In the genomic region with DNA sequence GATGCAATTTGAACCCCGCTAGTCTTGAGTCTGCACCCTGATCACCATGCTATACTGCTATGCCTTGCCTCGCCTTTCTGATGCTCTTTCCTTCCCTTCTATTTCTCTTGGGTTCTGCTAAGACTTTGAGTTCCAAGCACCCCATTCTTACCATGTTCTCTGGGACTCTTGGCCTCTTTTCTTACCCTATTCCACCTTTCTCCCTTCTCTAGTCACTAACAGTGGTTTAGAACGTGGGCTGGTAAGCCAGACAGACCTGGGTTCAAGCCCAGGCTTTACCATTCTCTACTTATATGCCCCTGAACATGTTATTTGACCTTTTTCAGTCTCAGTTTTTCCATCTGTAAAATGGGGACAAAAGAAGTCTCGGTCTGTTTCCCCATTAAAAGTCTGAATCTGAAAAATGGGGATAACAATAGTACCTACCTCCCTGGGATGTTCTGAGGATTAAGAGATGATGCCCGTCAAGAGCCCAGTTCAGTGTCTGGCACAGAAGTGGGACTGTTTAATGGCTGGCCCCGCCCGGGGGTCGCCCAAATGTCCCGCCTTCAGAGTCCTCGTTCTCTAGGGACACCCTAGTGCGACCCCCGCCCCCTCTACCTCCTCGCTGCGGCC, we compare ENCODE assay signal across 1 cellular context.
TF ChIP-seq lines count a peak whose summit lies in the region.

No MANE protein-coding gene starts in this region.

TF ChIP-seq in liver, 16 proteins besides CTCF, POLR2A, EP300 and RAD21 (continued from another document):
- no peak for TF ChIP-seq REST (IDR thresholded peaks at IDR 0.05)
- no peak for TF ChIP-seq EGR1 (IDR thresholded peaks at IDR 0.05; ENCODE audit: low read depth in 2 of 2)
- TF ChIP-seq GABPA (IDR thresholded peaks at IDR 0.05 in 1 of 2, conservative IDR thresholded peaks at IDR 0.05 in 1 of 2) = no peak
- TF ChIP-seq, protein P1, sequence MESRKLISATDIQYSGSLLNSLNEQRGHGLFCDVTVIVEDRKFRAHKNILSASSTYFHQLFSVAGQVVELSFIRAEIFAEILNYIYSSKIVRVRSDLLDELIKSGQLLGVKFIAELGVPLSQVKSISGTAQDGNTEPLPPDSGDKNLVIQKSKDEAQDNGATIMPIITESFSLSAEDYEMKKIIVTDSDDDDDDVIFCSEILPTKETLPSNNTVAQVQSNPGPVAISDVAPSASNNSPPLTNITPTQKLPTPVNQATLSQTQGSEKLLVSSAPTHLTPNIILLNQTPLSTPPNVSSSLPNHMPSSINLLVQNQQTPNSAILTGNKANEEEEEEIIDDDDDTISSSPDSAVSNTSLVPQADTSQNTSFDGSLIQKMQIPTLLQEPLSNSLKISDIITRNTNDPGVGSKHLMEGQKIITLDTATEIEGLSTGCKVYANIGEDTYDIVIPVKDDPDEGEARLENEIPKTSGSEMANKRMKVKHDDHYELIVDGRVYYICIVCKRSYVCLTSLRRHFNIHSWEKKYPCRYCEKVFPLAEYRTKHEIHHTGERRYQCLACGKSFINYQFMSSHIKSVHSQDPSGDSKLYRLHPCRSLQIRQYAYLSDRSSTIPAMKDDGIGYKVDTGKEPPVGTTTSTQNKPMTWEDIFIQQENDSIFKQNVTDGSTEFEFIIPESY (IDR thresholded peaks at IDR 0.05) = no peak
- no peak for TF ChIP-seq FOXA2 (IDR thresholded peaks at IDR 0.05)
TF ChIP-seq in liver: peak in this region for 0.
